Comparison of ENCODE assay signal across 8 cellular contexts in genomic region chr12:7959278-7960063, GRCh38. TPM values are rescaled to one million over a fixed set of nuclear protein-coding genes. Genes with fewer than 3 reads are reported as not detected.
DNase-seq lines count a peak whose midpoint lies in the region; ATAC-seq lines count a peak whose summit lies in the region.

No MANE protein-coding gene starts in this region.

- H3K4me3 ChIP-seq in HUES6 (ENCODE audit: low read depth, low read length) = peak overlapping the region; percentile 65

- DNase-seq in activated CD4-positive, alpha-beta T cell treated with anti-CD3 and anti-CD28 coated beads for 48 hours = peak; percentile 67
- peak; percentile 70 for DNase-seq in stimulated activated CD4-positive, alpha-beta T cell treated with anti-CD3 and anti-CD28 coated beads, Interleukin-15, amount 100 ng/mL, for 24 hours
- DNase-seq in inferior parietal cortex (ENCODE audit: extremely low spot score) (no peak), NCI-H1930 (lab: John Stamatoyannopoulos, UW) (no peak)

- peaks cover 30% of the 10 kb centered on the region for H3K4me1 ChIP-seq in HUES6 (ENCODE audit: control insufficient read depth, insufficient read depth, low read length)

- H3K9me3 ChIP-seq in HUES6 (ENCODE audit: control insufficient read depth, insufficient read depth, low read depth, low read length) = no peaks in the 10 kb centered on the region

- ATAC-seq in GM19023 (IDR thresholded peaks at IDR 0.05; ENCODE audit: unreplicated experiment) (peak; percentile 42), esophagus mucosa (peak; percentile 44), HG02588 (IDR thresholded peaks at IDR 0.05; ENCODE audit: unreplicated experiment) (no peak)

- peak overlapping the region; percentile 78 for H3K9ac ChIP-seq in HUES6 (ENCODE audit: low read length)

- peaks cover 4% of the 10 kb centered on the region; the same call in 1 of the 2 replicates for H3K27me3 ChIP-seq in HUES6 (ENCODE audit: control insufficient read depth, insufficient read depth, low read length)

- H3K27ac ChIP-seq in HUES6 (ENCODE audit: low read depth, low read length) = peak overlapping the region; percentile 54

- no peaks in the 10 kb centered on the region for H3K36me3 ChIP-seq in HUES6 (ENCODE audit: control insufficient read depth, insufficient read depth, low read length)

RNA-seq across cellular contexts. Expression of gene SLC2A3, which starts 23.5 kb away (rescaled TPM):
- 4.9 TPM for total RNA-seq in esophagus mucosa

Comparison
In these comparisons a context has a peak if more than half of its experiments do, and no peak if none do; other contexts are left out.
1. DNase-seq: peak in activated CD4-positive, alpha-beta T cell treated with anti-CD3 and anti-CD28 coated beads for 48 hours (single experiment) and stimulated activated CD4-positive, alpha-beta T cell treated with anti-CD3 and anti-CD28 coated beads, Interleukin-15, amount 100 ng/mL, for 24 hours (single experiment); none in inferior parietal cortex (single experiment) and NCI-H1930 (0 of 2).